11 cellular contexts compared by ENCODE assay signal in genomic region chr19:1037553-1038115, GRCh38. TPM values are rescaled to one million over a fixed set of nuclear protein-coding genes. Genes with fewer than 3 reads are reported as not detected.
DNase-seq lines count a peak whose midpoint lies in the region; ATAC-seq and TF ChIP-seq lines count a peak whose summit lies in the region.
"Had no signal": no experiment of that assay in that cellular context is flagged by ENCODE, and none has a peak within 500 bp of the region (broad histone marks: within the 10 kb centered on the region; RNA-seq: fewer than 3 reads in every experiment).

No MANE protein-coding gene starts in this region.

- no peaks in the 10 kb centered on the region for H3K27me3 ChIP-seq in Peyer's patch
- no peaks in the 10 kb centered on the region for H3K27me3 ChIP-seq in fibroblast of lung (ENCODE audit: control insufficient read depth, insufficient read depth, low read length)
- H3K27me3 ChIP-seq in stomach, result peaks cover 0 to 15% (median 0%) of the 10 kb centered on the region in 3 donors

- intact Hi-C loops in stomach (cut with DNase I; ENCODE audit: low total_unique reads), result no loop called here

- ATAC-seq in GM19463 (IDR thresholded peaks at IDR 0.05; ENCODE audit: unreplicated experiment), result no peak

- H3K4me3 ChIP-seq in Peyer's patch (peak overlapping the region in 1 of 4 donors; percentile 15), fibroblast of lung (replicated peaks in 1 of 4; ENCODE audit: control extremely low read depth in 1 of 4, insufficient read depth in 1 of 4, low read depth in 3 of 4, low read length in 4 of 4) (no peak overlapping the region), stomach (no peak overlapping the region)

- H3K4me2 ChIP-seq in fibroblast of lung (ENCODE audit: extremely low read depth, insufficient read depth, low read length), result no peak overlapping the region

- TF ChIP-seq CTCF in Peyer's patch (IDR thresholded peaks at IDR 0.05), result no peak
- no peak for TF ChIP-seq CTCF in fibroblast of lung (conservative IDR thresholded peaks at IDR 0.05 in 1 of 2, IDR thresholded peaks at IDR 0.05 in 1 of 2; ENCODE audit: low read depth in 1 of 2, low read length in 2 of 2)
- TF ChIP-seq CTCF in stomach (IDR thresholded peaks at IDR 0.05), result no peak

- 72 to 79% (median 77%) methylated on average over 23 of the region's 23 CpGs for WGBS in stomach, 5 donors

- H3K9me3 ChIP-seq in Peyer's patch (no peaks in the 10 kb centered on the region), fibroblast of lung (ENCODE audit: control insufficient read depth, insufficient read depth, low read depth, low read length) (no peaks in the 10 kb centered on the region), stomach (no peaks in the 10 kb centered on the region)

- H3K9ac ChIP-seq in fibroblast of lung (ENCODE audit: insufficient read depth, low read length), result no peak overlapping the region

- H3K27ac ChIP-seq in Peyer's patch, result peak overlapping the region; percentile 14 to 88 (median 70)
- H3K27ac ChIP-seq in fibroblast of lung (ENCODE audit: insufficient read depth, low read length), result peak overlapping the region; percentile 20
- peak overlapping the region in 3 of 5 donors; percentile 62 to 84 (median 65) for H3K27ac ChIP-seq in stomach

- H3K36me3 ChIP-seq in Peyer's patch (peaks cover 0 to 16% (median 0%) of the 10 kb centered on the region in 3 donors), fibroblast of lung (ENCODE audit: control insufficient read depth, insufficient read depth, low read length) (peaks cover 20% of the 10 kb centered on the region), stomach (peaks cover 26 to 44% (median 39%) of the 10 kb centered on the region in 4 donors)

- no peaks in the 10 kb centered on the region for H4K20me1 ChIP-seq in fibroblast of lung (ENCODE audit: control insufficient read depth, extremely low read depth, insufficient read depth, low read length)

- peaks cover 9% of the 10 kb centered on the region for H3K79me2 ChIP-seq in fibroblast of lung (ENCODE audit: control insufficient read depth, insufficient read depth, low read length)

- no peak overlapping the region for H2AFZ ChIP-seq in fibroblast of lung (ENCODE audit: low read length)

- in situ Hi-C loops in KBM-7 (cut with MboI; ENCODE audit: low pct_unique_long_range_greater_than_20kb, low sequenced_read_pairs), result no loop called here

- peak; percentile 16 for DNase-seq in activated CD8-positive, alpha-beta memory T cell treated with anti-CD3 and anti-CD28 coated beads, Interleukin-2, amount 50 U/mL, for 4 hours
- DNase-seq in activated CD8-positive, alpha-beta memory T cell treated with anti-CD3 and anti-CD28 coated beads, Interleukin-2, amount 50 U/mL, for 48 hours, result no peak
- DNase-seq in Peyer's patch, result no peak
- DNase-seq in fibroblast of lung (ENCODE audit: low read depth in 2 of 2), result no peak
- no peak for DNase-seq in stomach
- DNase-seq in NCI-H1436 treated with DMSO at 0.1 percent for 48 hours (lab: John Stamatoyannopoulos, UW), result no peak
- DNase-seq in KBM-7, result no peak
- DNase-seq: activated CD4-positive, CD25-positive, alpha-beta regulatory T cell treated with anti-CD3 and anti-CD28 coated beads, Interleukin-2, amount 50 U/mL, for 72 hours; NK-92 treated with Interleukin-12 subunit alpha and Interleukin-12 subunit beta, amount 100 ng/mL, for 24 hours had no signal

- no peak for TF ChIP-seq EP300 in stomach (IDR thresholded peaks at IDR 0.05)

- H3K4me1 ChIP-seq in Peyer's patch (peaks cover 3 to 42% (median 21%) of the 10 kb centered on the region in 4 donors), fibroblast of lung (ENCODE audit: control insufficient read depth, extremely low read depth, insufficient read depth, low read length) (peaks cover 20% of the 10 kb centered on the region), stomach (peaks cover 26 to 73% (median 40%) of the 10 kb centered on the region in 4 donors)

- no peak for TF ChIP-seq POLR2A in Peyer's patch (IDR thresholded peaks at IDR 0.05)
- TF ChIP-seq POLR2A in stomach (IDR thresholded peaks at IDR 0.05), result no peak

RNA-seq across cellular contexts. Expression of gene ABCA7, which starts 2.3 kb away (rescaled TPM):
- total RNA-seq in Peyer's patch, result 100 to 1,000 TPM in 1 of 4 donors, 10 to 100 TPM in 3; 30.1 to 162 (median 72.1) TPM
- total RNA-seq in fibroblast of lung, result 2.3 and 9.7 TPM in 2 replicates
- polyA plus RNA-seq in fibroblast of lung, result 2.2 and 2.3 TPM in 2 replicates
- polyA plus RNA-seq in fibroblast of lung (2012), result 3.8 and 10.5 TPM in 2 replicates
- polyA minus RNA-seq in fibroblast of lung (ENCODE audit: low replicate concordance), result 2.9 and 17.4 TPM in 2 replicates
- 100 to 1,000 TPM in 1 of 5 donors, 10 to 100 TPM in 3, 1 to 10 TPM in 1; 5.1 to 144 (median 38.8) TPM for total RNA-seq in stomach
- 10 to 100 TPM; 14.2 to 31.6 (median 22.0) TPM for polyA plus RNA-seq in stomach

RNA-seq across cellular contexts. Expression of gene CNN2, which starts 11.2 kb away (rescaled TPM):
- total RNA-seq in Peyer's patch, result 10 to 100 TPM; 20.6 to 47.0 (median 22.6) TPM
- total RNA-seq in fibroblast of lung, result 120 and 194 TPM in 2 replicates
- polyA plus RNA-seq in fibroblast of lung, result 299 and 473 TPM in 2 replicates
- polyA plus RNA-seq in fibroblast of lung (2012), result 425 and 591 TPM in 2 replicates
- 987 and 1,445 TPM in 2 replicates for polyA minus RNA-seq in fibroblast of lung (ENCODE audit: low replicate concordance)
- 10 to 100 TPM in 4 of 5 donors, 1 to 10 TPM in 1; 7.0 to 98.5 (median 56.4) TPM for total RNA-seq in stomach
- 10 to 100 TPM; 85.1 to 93.9 (median 91.8) TPM for polyA plus RNA-seq in stomach

RNA-seq across cellular contexts. Expression of gene RNU6-2, which starts 16.3 kb away (rescaled TPM):
- total RNA-seq in Peyer's patch (not detected), fibroblast of lung (not detected in 2 replicates), stomach (not detected)
- polyA plus RNA-seq in fibroblast of lung (not detected in 2 replicates), stomach (not detected)
- polyA plus RNA-seq in fibroblast of lung (2012), result not detected in 2 replicates
- not detected in 2 replicates for polyA minus RNA-seq in fibroblast of lung (ENCODE audit: low replicate concordance)
- total RNA-seq: renal cortical epithelial cell had no signal

RNA-seq across cellular contexts. Expression of gene TMEM259, which starts 16.7 kb away (rescaled TPM):
- total RNA-seq in Peyer's patch (100 to 1,000 TPM; 287 to 409 (median 366) TPM), fibroblast of lung (47.5 and 57.8 TPM in 2 replicates), stomach (100 to 1,000 TPM in 4 of 5 donors, 10 to 100 TPM in 1; 59.7 to 536 (median 338) TPM)
- polyA plus RNA-seq in fibroblast of lung (67.1 and 67.9 TPM in 2 replicates), stomach (100 to 1,000 TPM in 1 of 3 donors, 10 to 100 TPM in 2; 60.5 to 199 (median 89.2) TPM)
- 67.4 and 72.8 TPM in 2 replicates for polyA plus RNA-seq in fibroblast of lung (2012)
- 106 and 167 TPM in 2 replicates for polyA minus RNA-seq in fibroblast of lung (ENCODE audit: low replicate concordance)

RNA-seq across cellular contexts. Expression of gene ARHGAP45, which starts 29.3 kb away (rescaled TPM):
- total RNA-seq in Peyer's patch (100 to 1,000 TPM in 2 of 4 donors, 10 to 100 TPM in 2; 82.6 to 187 (median 118) TPM), fibroblast of lung (0.77 and 1.8 TPM in 2 replicates), stomach (100 to 1,000 TPM in 1 of 5 donors, 10 to 100 TPM in 4; 14.3 to 211 (median 22.3) TPM)
- polyA plus RNA-seq in fibroblast of lung (0.42 and 0.78 TPM in 2 replicates), stomach (10 to 100 TPM; 12.2 to 15.4 (median 14.0) TPM)
- polyA plus RNA-seq in fibroblast of lung (2012), result 3.3 and 7.8 TPM in 2 replicates
- 0.67 and 0.90 TPM in 2 replicates for polyA minus RNA-seq in fibroblast of lung (ENCODE audit: low replicate concordance)

Comparison
In these comparisons a context has a peak if more than half of its experiments do, and no peak if none do; other contexts are left out.
1. H3K27ac ChIP-seq: peak in every context shown above with its lines; median percentile 70 in Peyer's patch; 65 in stomach; 20 in fibroblast of lung.